Comparison of ENCODE assay signal across 20 cellular contexts in genomic region chr7:47441796-47442744, GRCh38.
DNase-seq lines count a peak whose midpoint lies in the region; TF ChIP-seq lines count a peak whose summit lies in the region.
"Had no signal": no experiment of that assay in that cellular context is flagged by ENCODE, and none has a peak within 500 bp of the region (broad histone marks: within the 10 kb centered on the region; RNA-seq: fewer than 3 reads in every experiment).

No MANE protein-coding gene starts in this region.

- H3K9me3 Mint-ChIP-seq in chondrocyte (ENCODE audit: low read depth): no peaks in the 10 kb centered on the region
- H3K9me3 Mint-ChIP-seq in CD8-positive, alpha-beta memory T cell: peaks cover 0 to 6% (median 3%) of the 10 kb centered on the region in 5 donors
- H3K9me3 Mint-ChIP-seq: brain, GM23338 had no signal

- no peak overlapping the region for H3K4ac ChIP-seq in mesenchymal stem cell (ENCODE audit: low read depth in 1 of 2, low read length in 2 of 2)

- peaks cover 52% of the 10 kb centered on the region for H3K79me1 ChIP-seq in mesenchymal stem cell (replicated peaks; ENCODE audit: low read length, poor library complexity, severe bottlenecking)

- no peak overlapping the region for H3K4me2 ChIP-seq in mesenchymal stem cell (ENCODE audit: low read length, poor library complexity, severe bottlenecking)
- H3K4me2 ChIP-seq: GM23338, KMS-11 had no signal

- H4K91ac ChIP-seq in mesenchymal stem cell (ENCODE audit: low read length): no peak overlapping the region

- peak overlapping the region; percentile 8 to 71 for H3K18ac ChIP-seq in mesenchymal stem cell (ENCODE audit: low read depth in 1 of 2, low read length in 2 of 2)

- H3K4me1 ChIP-seq in mesenchymal stem cell (ENCODE audit: control insufficient read depth, insufficient read depth, low read depth, low read length) (peaks cover 26% of the 10 kb centered on the region), transverse colon (peaks cover 6 to 43% (median 22%) of the 10 kb centered on the region in 4 donors)
- no peaks in the 10 kb centered on the region for H3K4me1 ChIP-seq in CD8-positive, alpha-beta memory T cell (ENCODE audit: insufficient read depth, low read length)

- TF ChIP-seq CTCF in chondrocyte (IDR thresholded peaks at IDR 0.05) (no peak), transverse colon (IDR thresholded peaks at IDR 0.05) (no peak)

- intact Hi-C loops in transverse colon (cut with DNase I; ENCODE audit: low total_unique reads): loop anchor here (10.0 kb wide), 1 partner anchor 373 kb away; no protein-coding TSS in a partner anchor

- no peak for TF ChIP-seq EP300 in transverse colon (IDR thresholded peaks at IDR 0.05; ENCODE audit: low read depth)

- 43% methylated on average over 11 of the region's 12 CpGs for WGBS in mesenchymal stem cell
- WGBS in transverse colon (ENCODE audit: low coverage in 1 of 2), 2 donors: 51 to 52% methylated on average over 3 to 12 of the region's 12 CpGs

- in situ Hi-C loops in transverse colon (cut with MboI; ENCODE audit: low pct_ligation_motif_present in 1 of 4, low pct_unique_long_range_greater_than_20kb in 1 of 4, low sequenced_read_pairs in 3 of 4): loop anchor here in 2 of 4 donors (25.0 kb wide), 2 partner anchors 180 to 370 kb away; no protein-coding TSS in a partner anchor

- CTCF ChIA-PET in CD8-positive, alpha-beta memory T cell (lab: Charles Lee): no interaction called here

- no peak overlapping the region for H2BK5ac ChIP-seq in mesenchymal stem cell (ENCODE audit: low read depth, low read length, poor library complexity, severe bottlenecking)

- DNase-seq in NCI-H1417 (lab: John Stamatoyannopoulos, UW) (peak in 2 of 3 experiments; percentile 29 to 61), NCI-H1417 treated with DMSO at 0.1 percent for 48 hours (lab: John Stamatoyannopoulos, UW) (no peak), chondrocyte (ENCODE audit: low spot score) (no peak), mesenchymal stem cell (peak; percentile 85), transverse colon (peak; percentile 46), NCI-H2107 (lab: John Stamatoyannopoulos, UW) (no peak), MG63 (no peak)
- DNase-seq in CD8-positive, alpha-beta memory T cell: no peak
- DNase-seq: activated CD8-positive, alpha-beta memory T cell treated with anti-CD3 and anti-CD28 coated beads for 24 hours; activated effector memory CD4-positive, alpha-beta T cell treated with Interleukin-2 at 50 U/mL for 16 hours; COR-L47; gastrocnemius medialis; NCI-H1930; retina; stimulated activated naive CD8-positive, alpha-beta T cell treated with anti-CD3 and anti-CD28 coated beads, Interleukin-15, Interleukin-2, amounts not matched to agents 100 U/mL and 50 U/mL, for 24 hours had no signal

- POLR2A ChIA-PET in CD8-positive, alpha-beta memory T cell (lab: Charles Lee): no interaction called here

- H3K9ac ChIP-seq in mesenchymal stem cell (ENCODE audit: low read length): no peak overlapping the region
- H3K9ac ChIP-seq: KMS-11 had no signal

- no peak overlapping the region for H2BK120ac ChIP-seq in mesenchymal stem cell (ENCODE audit: low read depth, low read length)

- no peak overlapping the region for H2AFZ ChIP-seq in mesenchymal stem cell (ENCODE audit: low read depth, low read length)
- H2AFZ ChIP-seq: GM23338 had no signal

- no peak overlapping the region for H3K23ac ChIP-seq in mesenchymal stem cell (ENCODE audit: low read length in 2 of 2)

- H3K27ac ChIP-seq in mesenchymal stem cell (ENCODE audit: low read length, poor library complexity, severe bottlenecking): no peak overlapping the region
- peak overlapping the region; percentile 28 to 60 (median 43) for H3K27ac ChIP-seq in transverse colon
- no peak overlapping the region for H3K27ac ChIP-seq in CD8-positive, alpha-beta memory T cell (ENCODE audit: low read depth, low read length)
- H3K27ac ChIP-seq: 22Rv1, KMS-11, VCaP had no signal

- H4K8ac ChIP-seq in mesenchymal stem cell (ENCODE audit: low read length): no peak overlapping the region

- H3K4me3 ChIP-seq in mesenchymal stem cell (ENCODE audit: insufficient read depth in 1 of 2, low read depth in 1 of 2, low read length in 2 of 2) (no peak overlapping the region), transverse colon (no peak overlapping the region), MG63 (no peak overlapping the region)
- no peak overlapping the region for H3K4me3 ChIP-seq in CD8-positive, alpha-beta memory T cell (ENCODE audit: low read length)
- H3K4me3 ChIP-seq: gastrocnemius medialis, GM23338 had no signal

- H3K9me3 ChIP-seq in mesenchymal stem cell (ENCODE audit: control insufficient read depth, low read length) (no peaks in the 10 kb centered on the region), transverse colon (no peaks in the 10 kb centered on the region), MG63 (no peaks in the 10 kb centered on the region)
- no peaks in the 10 kb centered on the region for H3K9me3 ChIP-seq in CD8-positive, alpha-beta memory T cell (ENCODE audit: low read length)
- H3K9me3 ChIP-seq: gastrocnemius medialis had no signal

- no peak overlapping the region for H3K4me3 Mint-ChIP-seq in chondrocyte (ENCODE audit: unreplicated experiment)
- H3K4me3 Mint-ChIP-seq in CD8-positive, alpha-beta memory T cell: no peak overlapping the region
- H3K4me3 Mint-ChIP-seq: brain, GM23338 had no signal

- H3K36me3 ChIP-seq in mesenchymal stem cell (ENCODE audit: control insufficient read depth in 1 of 2, insufficient read depth in 2 of 2, low read depth in 1 of 2, low read length in 2 of 2) (peaks cover 2 to 36% of the 10 kb centered on the region in 2 experiments), transverse colon (peaks cover 0 to 5% (median 0%) of the 10 kb centered on the region in 4 donors), MG63 (peaks cover 9% of the 10 kb centered on the region; the same call in 1 of the 2 replicates)
- no peaks in the 10 kb centered on the region for H3K36me3 ChIP-seq in CD8-positive, alpha-beta memory T cell (ENCODE audit: insufficient read depth, low read length)

- peaks cover 0 to 13% of the 10 kb centered on the region in 2 experiments for H3K27me3 ChIP-seq in mesenchymal stem cell (ENCODE audit: control insufficient read depth in 1 of 2, insufficient read depth in 1 of 2, low read length in 2 of 2)
- no peaks in the 10 kb centered on the region for H3K27me3 ChIP-seq in transverse colon
- H3K27me3 ChIP-seq in CD8-positive, alpha-beta memory T cell (ENCODE audit: insufficient read depth, low read length, poor library complexity, severe bottlenecking): no peaks in the 10 kb centered on the region
- H3K27me3 ChIP-seq in MG63: no peaks in the 10 kb centered on the region
- H3K27me3 ChIP-seq: gastrocnemius medialis had no signal

- peak overlapping the region in 1 of 2 experiments; percentile 23 for H2BK12ac ChIP-seq in mesenchymal stem cell (ENCODE audit: low read length in 2 of 2)

- peaks cover 23% of the 10 kb centered on the region for H3K36me3 Mint-ChIP-seq in chondrocyte (ENCODE audit: low read depth)
- no peaks in the 10 kb centered on the region for H3K36me3 Mint-ChIP-seq in CD8-positive, alpha-beta memory T cell

- no peak overlapping the region for H2BK15ac ChIP-seq in mesenchymal stem cell (ENCODE audit: low read depth, poor library complexity, severe bottlenecking)

- peaks cover 72% of the 10 kb centered on the region for H3K4me1 Mint-ChIP-seq in chondrocyte (ENCODE audit: low read depth)
- no peaks in the 10 kb centered on the region for H3K4me1 Mint-ChIP-seq in CD8-positive, alpha-beta memory T cell

- no peak for TF ChIP-seq POLR2A in transverse colon (IDR thresholded peaks at IDR 0.05)

- H2AK5ac ChIP-seq in mesenchymal stem cell (ENCODE audit: low read length, severe bottlenecking): no peak overlapping the region

- peak overlapping the region; percentile 67 for H3K27ac Mint-ChIP-seq in chondrocyte (ENCODE audit: unreplicated experiment)
- H3K27ac Mint-ChIP-seq in CD8-positive, alpha-beta memory T cell: no peak overlapping the region
- H3K27ac Mint-ChIP-seq: GM23338 had no signal

- H3K14ac ChIP-seq in mesenchymal stem cell (ENCODE audit: low read length in 2 of 2): peak overlapping the region in 1 of 2 experiments; percentile 53

- no peaks in the 10 kb centered on the region for H3K27me3 Mint-ChIP-seq in chondrocyte (ENCODE audit: low read depth)
- H3K27me3 Mint-ChIP-seq in CD8-positive, alpha-beta memory T cell: peaks cover 0 to 3% of the 10 kb centered on the region in 2 donors

Comparison
In these comparisons a context has a peak if more than half of its experiments do, and no peak if none do; other contexts are left out.
1. DNase-seq: peak in NCI-H1417 (2 of 3), mesenchymal stem cell (single experiment) and transverse colon (single experiment); none in NCI-H1417 treated with DMSO at 0.1 percent for 48 hours (single experiment), chondrocyte (single experiment), NCI-H2107 (single experiment), CD8-positive, alpha-beta memory T cell (0 of 5) and MG63 (single experiment).
2. H3K27ac ChIP-seq: peak in transverse colon (4 of 4); none in mesenchymal stem cell (single experiment) and CD8-positive, alpha-beta memory T cell (single experiment).